8 cellular contexts compared by ENCODE assay signal in the genomic region with DNA sequence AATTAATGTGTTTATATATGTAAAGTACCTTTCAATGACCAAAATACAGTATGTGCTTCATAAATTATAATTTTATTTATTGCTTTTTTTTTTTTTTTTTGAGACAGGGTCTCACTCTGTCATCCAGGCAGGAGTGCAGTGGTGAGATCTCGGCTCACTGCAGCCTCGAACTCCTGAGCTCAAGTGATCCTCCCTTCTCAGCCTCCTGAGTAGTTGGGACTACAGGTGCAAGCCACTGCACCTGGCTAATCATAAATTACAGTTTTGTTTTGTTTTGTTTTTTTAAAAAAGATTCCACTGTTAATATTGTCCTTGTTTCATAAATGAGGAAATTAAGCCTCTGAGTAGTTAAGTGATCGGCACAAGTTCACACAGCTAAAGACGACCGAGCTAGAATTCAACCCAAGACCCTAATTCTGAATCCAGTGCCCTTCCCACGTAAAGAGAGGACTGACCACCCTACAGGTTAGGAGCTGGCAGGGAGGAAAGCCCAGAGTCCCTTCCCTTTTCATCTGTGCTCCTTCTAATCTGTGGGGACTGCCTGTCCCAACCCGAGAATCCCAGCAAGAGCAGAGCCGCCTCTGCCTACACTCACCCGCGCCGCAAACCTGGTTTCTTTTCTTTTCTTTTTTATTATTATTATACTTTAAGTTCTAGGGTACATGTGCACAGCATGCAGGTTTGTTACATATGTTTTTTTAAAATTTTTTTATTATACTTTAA. TPM values are rescaled to one million over a fixed set of nuclear protein-coding genes. Genes with fewer than 3 reads are reported as not detected.
DNase-seq lines count a peak whose midpoint lies in the region; ATAC-seq and TF ChIP-seq lines count a peak whose summit lies in the region.

No MANE protein-coding gene starts in this region.

- H3K27ac ChIP-seq in esophagus muscularis mucosa (replicated peaks in 1 of 4) (no peak overlapping the region), sigmoid colon (no peak overlapping the region), caudate nucleus (ENCODE audit: low read depth, low read length) (no peak overlapping the region)

- TF ChIP-seq CTCF in esophagus muscularis mucosa (IDR thresholded peaks at IDR 0.05) (no peak), sigmoid colon (IDR thresholded peaks at IDR 0.05) (no peak)

- ATAC-seq in GM21723 (IDR thresholded peaks at IDR 0.05; ENCODE audit: unreplicated experiment): peak; percentile 16

- peak; percentile 21 for DNase-seq in RPMI7951 (ENCODE audit: low read depth)
- no peak for DNase-seq in esophagus muscularis mucosa (ENCODE audit: extremely low spot score)
- no peak for DNase-seq in sigmoid colon
- DNase-seq in GF-D8 (lab: John Stamatoyannopoulos, UW): no peak
- no peak for DNase-seq in foreskin melanocyte
- no peak for DNase-seq in caudate nucleus (lab: John Stamatoyannopoulos, UW)
- DNase-seq in activated gamma-delta T cell (lab: John Stamatoyannopoulos, UW): no peak

- TF ChIP-seq EP300 in esophagus muscularis mucosa (IDR thresholded peaks at IDR 0.05): no peak
- TF ChIP-seq EP300 in sigmoid colon (IDR thresholded peaks at IDR 0.05): no peak

- WGBS in esophagus muscularis mucosa: 63% methylated on average over 11 of the region's 11 CpGs
- WGBS in sigmoid colon, 2 donors: 57 to 68% methylated on average over 11 of the region's 11 CpGs

- H3K4me3 ChIP-seq in esophagus muscularis mucosa (peak overlapping the region; percentile 44 to 55 (median 50)), sigmoid colon (peak overlapping the region; percentile 15 to 44 (median 39))

- H3K36me3 ChIP-seq in esophagus muscularis mucosa (no peaks in the 10 kb centered on the region), sigmoid colon (no peaks in the 10 kb centered on the region)

- H3K9me3 ChIP-seq in esophagus muscularis mucosa (no peaks in the 10 kb centered on the region), sigmoid colon (no peaks in the 10 kb centered on the region)

- intact Hi-C loops in esophagus muscularis mucosa (cut with DNase I) (loop anchor here (2.0 kb wide), 1 partner anchor 142 kb away; no protein-coding TSS in a partner anchor), sigmoid colon (cut with DNase I) (no loop called here)

- H3K27me3 ChIP-seq in esophagus muscularis mucosa (peaks cover 0 to 11% (median 0%) of the 10 kb centered on the region in 4 donors), sigmoid colon (no peaks in the 10 kb centered on the region)

- H3K4me1 ChIP-seq in esophagus muscularis mucosa: peaks cover 0 to 7% (median 5%) of the 10 kb centered on the region in 4 donors
- peaks cover 0 to 5% (median 0%) of the 10 kb centered on the region in 4 donors for H3K4me1 ChIP-seq in sigmoid colon

- TF ChIP-seq POLR2A in esophagus muscularis mucosa (IDR thresholded peaks at IDR 0.05; ENCODE audit: low read depth) (no peak), sigmoid colon (IDR thresholded peaks at IDR 0.05) (no peak)

RNA-seq across cellular contexts. Expression of a gene that starts 8.5 kb away (rescaled TPM):
- total RNA-seq in RPMI7951 (2014; rRNA removed; shearing (Covaris generic)): 1.8 and 2.2 TPM in 2 replicates
- under 1 TPM; 0.39 to 0.83 (median 0.44) TPM for total RNA-seq in esophagus muscularis mucosa
- 1 to 10 TPM in 3 of 4 donors, under 1 TPM in 1; 0.82 to 2.8 (median 1.3) TPM for total RNA-seq in sigmoid colon
- under 1 TPM in 1 of 3 donors, not detected in 2; 0.74 TPM for polyA plus RNA-seq in sigmoid colon

RNA-seq across cellular contexts. Expression of a gene that starts 8.9 kb away (rescaled TPM):
- 25.5 and 49.8 TPM in 2 replicates for total RNA-seq in RPMI7951 (2014; rRNA removed; shearing (Covaris generic))
- 10 to 100 TPM; 17.7 to 35.8 (median 23.7) TPM for total RNA-seq in esophagus muscularis mucosa
- 10 to 100 TPM; 12.8 to 35.2 (median 16.5) TPM for total RNA-seq in sigmoid colon
- 10 to 100 TPM in 1 of 3 donors, 1 to 10 TPM in 2; 6.6 to 20.7 (median 9.7) TPM for polyA plus RNA-seq in sigmoid colon

RNA-seq across cellular contexts. Expression of a gene that starts 34.7 kb away (rescaled TPM):
- 36.5 and 42.9 TPM in 2 replicates for total RNA-seq in RPMI7951 (2014; rRNA removed; shearing (Covaris generic))
- total RNA-seq in esophagus muscularis mucosa: 10 to 100 TPM; 19.9 to 31.2 (median 30.7) TPM
- total RNA-seq in sigmoid colon: 10 to 100 TPM; 28.9 to 56.0 (median 37.5) TPM
- 10 to 100 TPM; 15.6 to 41.2 (median 33.3) TPM for polyA plus RNA-seq in sigmoid colon
